Comparison of ENCODE assay signal across 9 cellular contexts in the genomic region with DNA sequence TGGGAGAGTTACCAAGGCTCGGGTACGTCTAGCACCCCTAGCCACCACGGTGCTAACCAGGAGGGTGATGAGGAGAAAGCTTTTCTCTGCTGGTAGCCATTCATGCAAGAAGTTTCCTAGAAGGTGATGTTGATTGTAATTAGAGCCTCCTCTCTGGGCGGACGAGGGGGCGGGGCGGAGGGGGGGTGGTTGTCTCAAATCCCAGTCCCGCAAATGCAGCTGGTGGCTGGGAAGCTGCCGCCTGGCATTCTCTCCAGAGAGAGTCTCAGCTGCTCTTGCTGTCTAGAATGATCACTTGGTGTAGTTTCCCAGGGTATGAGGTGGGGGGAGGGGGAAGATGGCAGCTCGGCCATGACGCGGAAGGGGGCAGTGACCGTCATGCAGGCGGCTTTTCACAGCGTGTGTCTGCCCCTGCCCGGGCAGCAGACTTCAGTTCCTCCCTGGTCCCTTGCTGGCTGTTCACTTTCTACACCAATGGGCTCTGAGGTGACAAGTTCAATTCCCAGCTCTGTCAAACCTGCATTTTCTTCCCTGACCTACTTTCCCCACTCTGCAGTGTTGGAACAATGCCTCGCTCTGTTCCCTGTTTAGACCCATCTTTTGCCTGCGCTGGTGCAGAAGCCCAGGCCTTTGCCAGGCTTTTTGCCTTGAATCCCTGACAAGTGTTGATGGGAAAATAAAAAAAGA.
DNase-seq lines count a peak whose midpoint lies in the region; ATAC-seq, FAIRE-seq and TF ChIP-seq lines count a peak whose summit lies in the region.
"Had no signal": no experiment of that assay in that cellular context is flagged by ENCODE, and none has a peak within 500 bp of the region (broad histone marks: within the 10 kb centered on the region; RNA-seq: fewer than 3 reads in every experiment).

No MANE protein-coding gene starts in this region.

- H3K9me3 ChIP-seq in heart right ventricle (no peaks in the 10 kb centered on the region), pancreas (no peaks in the 10 kb centered on the region)
- H3K9me3 ChIP-seq: right lobe of liver had no signal

- ATAC-seq in heart right ventricle (peak in 7 of 8 donors; percentile 45 to 70 (median 51)), pancreas (peak in 2 of 4 donors; percentile 35 to 42), GM19467 (IDR thresholded peaks at IDR 0.05; ENCODE audit: unreplicated experiment) (no peak), GM18861 (IDR thresholded peaks at IDR 0.05; ENCODE audit: unreplicated experiment) (no peak)

- peaks cover 0 to 59% (median 40%) of the 10 kb centered on the region in 9 donors for H3K4me1 ChIP-seq in heart right ventricle
- no peaks in the 10 kb centered on the region for H3K4me1 ChIP-seq in pancreas
- H3K4me1 ChIP-seq: right lobe of liver had no signal

- in situ Hi-C loops in KBM-7 (cut with MboI; ENCODE audit: low pct_unique_long_range_greater_than_20kb, low sequenced_read_pairs), result no loop called here

- peak; percentile 75 for DNase-seq in DMS79 treated with DMSO at 0.1 percent for 48 hours (lab: John Stamatoyannopoulos, UW)
- peak; percentile 54 for DNase-seq in RPMI7951 (ENCODE audit: low read depth)
- peak; percentile 14 to 27 for DNase-seq in heart right ventricle
- DNase-seq in pancreas, result peak in 4 of 6 donors; percentile 5 to 33 (median 16)
- no peak for DNase-seq in KBM-7
- DNase-seq in NCI-H1105 treated with DMSO at 0.1 percent for 48 hours (lab: John Stamatoyannopoulos, UW), result no peak
- DNase-seq: right lobe of liver had no signal

- H3K27me3 ChIP-seq in heart right ventricle (no peaks in the 10 kb centered on the region), pancreas (no peaks in the 10 kb centered on the region)
- H3K27me3 ChIP-seq: right lobe of liver had no signal

- H3K27ac ChIP-seq in heart right ventricle (peak overlapping the region in 7 of 10 donors; percentile 2 to 48 (median 34)), pancreas (no peak overlapping the region)
- H3K27ac ChIP-seq: right lobe of liver had no signal

- no peak for FAIRE-seq in pancreas (lab: Jason Lieb, UNC)

- 41 to 49% methylated on average over 18 of the region's 18 CpGs for WGBS in heart right ventricle, 2 donors
- 22 to 30% methylated on average over 18 of the region's 18 CpGs for WGBS in pancreas, 2 donors

- intact Hi-C loops in heart right ventricle (cut with DNase I) (loop anchor here in 4 of 10 donors (5.0 to 10.0 kb wide), 5 partner anchors 52 to 248 kb away; a partner anchor contains a TSS), pancreas (cut with DNase I) (no loop called here)

- H3K36me3 ChIP-seq in heart right ventricle (no peaks in the 10 kb centered on the region), pancreas (no peaks in the 10 kb centered on the region)
- H3K36me3 ChIP-seq: right lobe of liver had no signal

- peak overlapping the region in 5 of 10 donors; percentile 3 to 39 (median 22) for H3K4me3 ChIP-seq in heart right ventricle
- no peak overlapping the region for H3K4me3 ChIP-seq in pancreas
- H3K4me3 ChIP-seq: right lobe of liver had no signal

- TF ChIP-seq CTCF in heart right ventricle (IDR thresholded peaks at IDR 0.05), result no peak
- no peak for TF ChIP-seq CTCF in pancreas (IDR thresholded peaks at IDR 0.05)

Comparison
In these comparisons a context has a peak if more than half of its experiments do, and no peak if none do; other contexts are left out.
1. DNase-seq: peak in DMS79 treated with DMSO at 0.1 percent for 48 hours (single experiment), RPMI7951 (single experiment), heart right ventricle (2 of 2) and pancreas (4 of 6); none in KBM-7 (single experiment) and NCI-H1105 treated with DMSO at 0.1 percent for 48 hours (single experiment).
2. ATAC-seq: peak in heart right ventricle (7 of 8); none in GM19467 (single experiment) and GM18861 (single experiment).
3. H3K27ac ChIP-seq: peak in heart right ventricle (7 of 10); none in pancreas (0 of 4).